ENCODE assay signal across 17 cellular contexts in genomic region chr11:116471608-116472007, GRCh38.
DNase-seq lines count a peak whose midpoint lies in the region; ATAC-seq and TF ChIP-seq lines count a peak whose summit lies in the region.
"Had no signal": no experiment of that assay in that cellular context is flagged by ENCODE, and none has a peak within 500 bp of the region (broad histone marks: within the 10 kb centered on the region; RNA-seq: fewer than 3 reads in every experiment).

No MANE protein-coding gene starts in this region.

- no peak for ATAC-seq in stimulated activated effector memory CD8-positive, alpha-beta T cell treated with anti-CD3 and anti-CD28 coated beads, Interleukin-12 subunit alpha, Interleukin-12 subunit beta, amount 100 ng/mL, for 72 hours

- no peak overlapping the region for H3K4me3 ChIP-seq in epithelial cell of esophagus (ENCODE audit: low read length)
- H3K4me3 ChIP-seq: suprapubic skin had no signal

- TF ChIP-seq CTCF in epithelial cell of esophagus (IDR thresholded peaks at IDR 0.05; ENCODE audit: insufficient read depth, low read depth, low read length, missing control alignments) (no peak), nephron (IDR thresholded peaks at IDR 0.05; ENCODE audit: unreplicated experiment in 3 of 3) (no peak)

- peak; percentile 55 for DNase-seq in Daoy (ENCODE audit: low read depth)
- DNase-seq in RPMI7951 (ENCODE audit: low read depth): peak; percentile 46
- DNase-seq in epithelial cell of esophagus (ENCODE audit: low read depth): peak; percentile 17
- no peak for DNase-seq in stimulated activated effector memory CD8-positive, alpha-beta T cell treated with anti-CD3 and anti-CD28 coated beads, Interleukin-12 subunit alpha, Interleukin-12 subunit beta, amount 100 ng/mL, for 72 hours (ENCODE audit: low spot score in 2 of 2)
- DNase-seq in activated CD4-positive, alpha-beta T cell treated with anti-CD3 and anti-CD28 coated beads for 1 hour: no peak
- no peak for DNase-seq in HuH-7.5 (ENCODE audit: low spot score)
- DNase-seq in SHP77 treated with DMSO at 0.1 percent for 48 hours (lab: John Stamatoyannopoulos, UW): no peak
- DNase-seq: activated CD4-positive, CD25-positive, alpha-beta regulatory T cell; activated CD8-positive, alpha-beta memory T cell treated with anti-CD3 and anti-CD28 coated beads, Interleukin-2, amount 50 U/mL, for 48 hours; DMS53; mesenchymal stem cell; NCI-H1105; NCI-H446 had no signal

- no peak overlapping the region for H3K4me3 Mint-ChIP-seq in nephron
- no peak overlapping the region for H3K4me3 Mint-ChIP-seq in stimulated activated effector memory CD8-positive, alpha-beta T cell treated with anti-CD3 and anti-CD28 coated beads, Interleukin-12 subunit alpha, Interleukin-12 subunit beta, amount 100 ng/mL, for 72 hours
- H3K4me3 Mint-ChIP-seq: B cell, IgD-negative memory B cell had no signal

- H3K4me1 Mint-ChIP-seq in nephron: peaks cover 62% of the 10 kb centered on the region
- no peaks in the 10 kb centered on the region for H3K4me1 Mint-ChIP-seq in stimulated activated effector memory CD8-positive, alpha-beta T cell treated with anti-CD3 and anti-CD28 coated beads, Interleukin-12 subunit alpha, Interleukin-12 subunit beta, amount 100 ng/mL, for 72 hours
- H3K4me1 Mint-ChIP-seq: B cell had no signal

- no peaks in the 10 kb centered on the region for H3K36me3 Mint-ChIP-seq in nephron (ENCODE audit: low read depth)
- H3K36me3 Mint-ChIP-seq in stimulated activated effector memory CD8-positive, alpha-beta T cell treated with anti-CD3 and anti-CD28 coated beads, Interleukin-12 subunit alpha, Interleukin-12 subunit beta, amount 100 ng/mL, for 72 hours: no peaks in the 10 kb centered on the region
- H3K36me3 Mint-ChIP-seq: IgD-negative memory B cell had no signal

- H3K9me3 Mint-ChIP-seq in nephron: peaks cover 5% of the 10 kb centered on the region
- no peaks in the 10 kb centered on the region for H3K9me3 Mint-ChIP-seq in stimulated activated effector memory CD8-positive, alpha-beta T cell treated with anti-CD3 and anti-CD28 coated beads, Interleukin-12 subunit alpha, Interleukin-12 subunit beta, amount 100 ng/mL, for 72 hours

- peak overlapping the region; percentile 60 to 87 (median 77) for H3K27ac Mint-ChIP-seq in nephron
- no peak overlapping the region for H3K27ac Mint-ChIP-seq in stimulated activated effector memory CD8-positive, alpha-beta T cell treated with anti-CD3 and anti-CD28 coated beads, Interleukin-12 subunit alpha, Interleukin-12 subunit beta, amount 100 ng/mL, for 72 hours
- H3K27ac Mint-ChIP-seq: B cell, IgD-negative memory B cell had no signal

- H3K27me3 Mint-ChIP-seq in nephron (ENCODE audit: low read depth): no peaks in the 10 kb centered on the region

Comparison
In these comparisons a context has a peak if more than half of its experiments do, and no peak if none do; other contexts are left out.
1. DNase-seq: peak in Daoy (single experiment), RPMI7951 (single experiment) and epithelial cell of esophagus (single experiment); none in stimulated activated effector memory CD8-positive, alpha-beta T cell treated with anti-CD3 and anti-CD28 coated beads, Interleukin-12 subunit alpha, Interleukin-12 subunit beta, amount 100 ng/mL, for 72 hours (0 of 2), activated CD4-positive, alpha-beta T cell treated with anti-CD3 and anti-CD28 coated beads for 1 hour (single experiment), HuH-7.5 (single experiment) and SHP77 treated with DMSO at 0.1 percent for 48 hours (single experiment).